ENCODE assay signal across 18 cellular contexts in the genomic region with DNA sequence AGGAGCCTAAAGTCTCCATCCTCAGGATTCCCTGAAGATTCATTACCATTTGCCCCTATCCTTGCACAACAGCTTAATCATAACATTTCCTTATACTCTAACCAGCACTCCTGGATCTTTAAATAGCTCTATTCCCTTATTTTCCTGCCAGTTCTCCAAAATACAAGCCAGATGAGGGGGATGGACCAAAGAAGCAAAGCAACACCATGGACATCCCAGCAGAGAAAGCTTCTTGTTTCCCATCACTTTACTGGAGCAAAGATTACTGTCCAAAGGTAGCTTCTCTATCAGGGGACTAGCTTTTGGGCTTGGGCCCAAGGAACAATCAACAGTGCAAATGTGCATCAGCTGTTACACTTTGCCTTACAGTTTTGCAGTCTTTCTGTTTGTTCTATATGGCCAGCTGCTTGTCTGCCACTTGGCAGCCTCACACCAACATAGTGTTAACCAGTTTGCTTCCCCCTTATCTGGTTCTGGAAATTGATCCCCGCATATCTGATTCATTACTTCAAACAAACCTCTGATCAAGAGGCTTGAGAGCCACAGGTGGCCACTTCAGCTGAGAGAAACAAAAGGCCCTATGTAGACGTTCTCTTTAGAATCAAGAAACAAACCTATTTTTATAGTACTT.
"Had no signal": no experiment of that assay in that cellular context is flagged by ENCODE, and none has a peak within 500 bp of the region (broad histone marks: within the 10 kb centered on the region; RNA-seq: fewer than 3 reads in every experiment).

No MANE protein-coding gene starts in this region.

- H3K79me2 ChIP-seq: parathyroid adenoma had no signal

- DNase-seq: activated CD4-positive, alpha-beta T cell treated with anti-CD3 and anti-CD28 coated beads, Interleukin-2, amount 50 U/mL, for 1 hour; activated CD4-positive, CD25-positive, alpha-beta regulatory T cell treated with anti-CD3 and anti-CD28 coated beads, Interleukin-2, amount 50 U/mL, for 72 hours; activated CD8-positive, alpha-beta memory T cell treated with anti-CD3 and anti-CD28 coated beads for 24 hours; activated CD8-positive, alpha-beta memory T cell treated with anti-CD3 and anti-CD28 coated beads, Interleukin-2, amount 50 U/mL, for 48 hours; activated effector memory CD4-positive, alpha-beta T cell treated with anti-CD3 and anti-CD28 coated beads, Interleukin-2, amount 50 U/mL, for 16 hours; activated naive CD4-positive, alpha-beta T cell treated with anti-CD3 and anti-CD28 coated beads, Interleukin-2, amount 50 U/mL, for 16 hours; activated T-cell treated with anti-CD3 and anti-CD28 coated beads, Interleukin-2, amount 50 U/mL, for 72 hours; effector memory CD4-positive, alpha-beta T cell; esophagus squamous epithelium; head of caudate nucleus; lower lobe of right lung; sigmoid colon; stimulated activated naive B cell treated with anti-CD40 and anti-IgM and Interleukin-4, amounts not matched to agents 10 μg/mL and 1 μg/mL and 100 μg/mL, for 72 hours; upper lobe of right lung had no signal

- H3K27me3 ChIP-seq: esophagus squamous epithelium, neutrophil, sigmoid colon, upper lobe of right lung had no signal

- H3K27ac ChIP-seq: esophagus squamous epithelium, lower lobe of right lung, neutrophil, parathyroid adenoma, sigmoid colon, upper lobe of right lung, VCaP had no signal

- ATAC-seq: activated T-cell treated with anti-CD3 and anti-CD28 coated beads, Interleukin-2, amount 50 U/mL, for 72 hours; lower lobe of right lung; natural killer cell treated with Interleukin-12 subunit alpha and Interleukin-12 subunit beta and Interleukin-15 and Interleukin-18, amount 100 ng/mL, for 72 hours; stimulated activated naive B cell treated with anti-CD40 and anti-IgM and Interleukin-4, amounts not matched to agents 10 μg/mL and 1 μg/mL and 100 μg/mL, for 72 hours; upper lobe of right lung had no signal

- H3K36me3 ChIP-seq: esophagus squamous epithelium, lower lobe of right lung, neutrophil, sigmoid colon, upper lobe of right lung had no signal

- H3K9me3 ChIP-seq: esophagus squamous epithelium, lower lobe of right lung, neutrophil, upper lobe of right lung had no signal

- H3K4me3 ChIP-seq: esophagus squamous epithelium, lower lobe of right lung, sigmoid colon, upper lobe of right lung had no signal

- H3K4me1 ChIP-seq: esophagus squamous epithelium, lower lobe of right lung, parathyroid adenoma, sigmoid colon, upper lobe of right lung had no signal

- H2AFZ ChIP-seq: parathyroid adenoma had no signal

- H3K9ac ChIP-seq: parathyroid adenoma had no signal
